Comparison of ENCODE assay signal across 8 cellular contexts in the genomic region with DNA sequence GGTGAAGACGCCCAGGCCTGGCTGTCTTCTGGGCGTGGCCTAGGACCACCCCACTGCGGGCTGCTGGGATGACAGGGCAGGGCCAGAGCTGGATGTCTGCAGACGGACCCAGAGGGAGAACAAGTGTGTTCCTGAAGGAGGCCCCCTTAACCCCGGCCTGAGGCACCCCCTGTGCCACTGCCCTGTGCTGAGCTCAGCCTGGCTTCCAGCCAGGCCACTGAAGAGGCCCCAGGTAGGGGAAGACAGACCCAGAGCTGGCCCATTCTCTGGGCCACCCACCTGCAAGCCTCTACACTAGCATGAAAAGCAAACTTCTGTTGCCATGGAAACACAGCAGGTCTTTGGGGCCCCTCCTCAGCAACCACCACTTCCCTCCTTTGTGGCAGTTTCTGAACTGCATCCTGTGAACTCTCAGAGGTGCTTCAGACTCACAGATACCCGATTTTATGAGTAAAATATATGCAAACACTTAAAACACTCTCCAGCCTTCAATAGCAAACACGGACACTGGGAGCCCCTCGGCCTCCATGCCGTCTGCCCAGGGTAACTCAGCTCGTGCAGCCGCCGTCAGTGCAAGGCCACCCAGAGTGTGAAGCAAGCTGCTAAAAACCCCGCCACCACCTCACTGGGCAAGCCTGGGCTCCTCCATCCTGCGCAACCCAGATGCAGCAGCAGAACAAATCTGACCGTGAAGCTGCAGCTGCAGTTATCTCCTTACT. TPM values are rescaled to one million over a fixed set of nuclear protein-coding genes. Genes with fewer than 3 reads are reported as not detected.
DNase-seq lines count a peak whose midpoint lies in the region; ATAC-seq and TF ChIP-seq lines count a peak whose summit lies in the region.

No MANE protein-coding gene starts in this region.

- intact Hi-C loops in esophagus muscularis mucosa (cut with DNase I): no loop called here

- H3K27ac ChIP-seq in Karpas-422 (ENCODE audit: low read length): peak overlapping the region; percentile 80
- H3K27ac ChIP-seq in esophagus muscularis mucosa (replicated peaks in 1 of 4): no peak overlapping the region

- H3K4me3 ChIP-seq in Karpas-422 (ENCODE audit: low read length): peak overlapping the region; percentile 56; the same call in 1 of the 2 replicates
- no peak overlapping the region for H3K4me3 ChIP-seq in esophagus muscularis mucosa

- DNase-seq in GM10266 (ENCODE audit: extremely low spot score): peak; percentile 68
- DNase-seq in Karpas-422: peak; percentile 89
- peak; percentile 70 for DNase-seq in activated CD4-positive, alpha-beta T cell treated with anti-CD3 and anti-CD28 coated beads for 48 hours
- DNase-seq in esophagus muscularis mucosa (ENCODE audit: extremely low spot score): peak; percentile 89
- DNase-seq in stimulated activated CD8-positive, alpha-beta memory T cell treated with anti-CD3 and anti-CD28 coated beads, Interleukin-2, amount 100 ng/mL, for 48 hours (ENCODE audit: low read depth in 2 of 2): peak; percentile 32 to 37
- no peak for DNase-seq in NCI-H526 treated with DMSO at 0.1 percent for 48 hours (lab: John Stamatoyannopoulos, UW)
- no peak for DNase-seq in LoVo (ENCODE audit: low spot score)

- H2AFZ ChIP-seq in Karpas-422 (ENCODE audit: low read length): peak overlapping the region; percentile 63; the same call in 1 of the 2 replicates

- H3K79me2 ChIP-seq in Karpas-422 (ENCODE audit: low read length): no peaks in the 10 kb centered on the region

- no peak for TF ChIP-seq POLR2A in esophagus muscularis mucosa (IDR thresholded peaks at IDR 0.05; ENCODE audit: low read depth)

- peak overlapping the region; percentile 57 for H3K9ac ChIP-seq in Karpas-422 (ENCODE audit: low read length)

- no peak for TF ChIP-seq EP300 in esophagus muscularis mucosa (IDR thresholded peaks at IDR 0.05)

- no peaks in the 10 kb centered on the region for H3K36me3 ChIP-seq in Karpas-422 (ENCODE audit: insufficient read depth, low read length)
- H3K36me3 ChIP-seq in esophagus muscularis mucosa: no peaks in the 10 kb centered on the region

- H3K27me3 ChIP-seq in Karpas-422 (ENCODE audit: low read length) (no peaks in the 10 kb centered on the region), esophagus muscularis mucosa (no peaks in the 10 kb centered on the region)

- H3K9me3 ChIP-seq in Karpas-422 (ENCODE audit: low read length) (no peaks in the 10 kb centered on the region), esophagus muscularis mucosa (no peaks in the 10 kb centered on the region)

- H3K4me1 ChIP-seq in Karpas-422 (ENCODE audit: low read length): peaks cover 48% of the 10 kb centered on the region
- H3K4me1 ChIP-seq in esophagus muscularis mucosa: peaks cover 2 to 21% (median 8%) of the 10 kb centered on the region in 4 donors

- peak; percentile 76 for ATAC-seq in GM21619 (IDR thresholded peaks at IDR 0.05; ENCODE audit: unreplicated experiment)

- H3K4me2 ChIP-seq in Karpas-422 (ENCODE audit: low read depth, low read length, poor library complexity, severe bottlenecking): peak overlapping the region; percentile 72

- no peaks in the 10 kb centered on the region for H4K20me1 ChIP-seq in Karpas-422 (ENCODE audit: insufficient read depth, low read depth, low read length)

- TF ChIP-seq CTCF in GM10266 (IDR thresholded peaks at IDR 0.05; ENCODE audit: control insufficient read depth, insufficient read depth, low read depth, missing control alignments) (no peak), esophagus muscularis mucosa (IDR thresholded peaks at IDR 0.05) (no peak)

- WGBS in esophagus muscularis mucosa: 74% methylated on average over 13 of the region's 15 CpGs

- no peaks in the 10 kb centered on the region for H3K9me2 ChIP-seq in Karpas-422 (replicated peaks; ENCODE audit: insufficient read depth, low read length)

RNA-seq across cellular contexts. Expression of a gene that starts 42.5 kb away (rescaled TPM):
- 73.4 and 171 TPM in 2 replicates for total RNA-seq in Karpas-422 (2014; rRNA removed; shearing (Covaris generic); ENCODE audit: low replicate concordance)
- 10 to 100 TPM; 40.3 to 60.6 (median 51.5) TPM for total RNA-seq in esophagus muscularis mucosa

Comparison
In these comparisons a context has a peak if more than half of its experiments do, and no peak if none do; other contexts are left out.
1. DNase-seq: peak in GM10266 (single experiment), Karpas-422 (single experiment), activated CD4-positive, alpha-beta T cell treated with anti-CD3 and anti-CD28 coated beads for 48 hours (single experiment), esophagus muscularis mucosa (single experiment) and stimulated activated CD8-positive, alpha-beta memory T cell treated with anti-CD3 and anti-CD28 coated beads, Interleukin-2, amount 100 ng/mL, for 48 hours (2 of 2); none in NCI-H526 treated with DMSO at 0.1 percent for 48 hours (single experiment) and LoVo (single experiment).